13 cellular contexts compared by ENCODE assay signal in the genomic region with DNA sequence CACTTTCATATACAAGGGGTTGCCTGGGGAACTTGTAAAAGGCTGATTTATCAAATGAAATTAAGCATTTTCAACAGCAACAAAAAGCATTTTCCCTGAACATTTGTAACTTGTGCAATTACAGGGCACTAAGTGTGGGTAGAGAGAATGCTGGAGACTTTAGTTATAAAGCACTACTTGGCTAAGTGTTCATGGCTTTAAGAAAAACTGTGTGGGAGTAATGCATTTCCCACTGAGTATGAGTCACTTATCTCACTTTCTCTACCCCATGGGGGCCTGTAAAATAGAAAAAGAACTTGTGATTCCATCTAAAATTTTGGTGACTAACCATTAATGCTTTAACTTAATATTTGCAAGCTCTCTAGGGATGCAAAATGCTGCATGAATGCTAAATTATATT.
A peak's percentile ranks its signal among the peaks of the same experiment; 100 is the strongest.
DNase-seq lines count a peak whose midpoint lies in the region; ATAC-seq, FAIRE-seq and TF ChIP-seq lines count a peak whose summit lies in the region.
"Had no signal": no experiment of that assay in that cellular context is flagged by ENCODE, and none has a peak within 500 bp of the region (broad histone marks: within the 10 kb centered on the region; RNA-seq: fewer than 3 reads in every experiment).

No MANE protein-coding gene starts in this region.

- H3K9me3 ChIP-seq in esophagus squamous epithelium (no peaks in the 10 kb centered on the region), Caco-2 (no peaks in the 10 kb centered on the region)

- no peaks in the 10 kb centered on the region for H3K27me3 Mint-ChIP-seq in Caco-2 (ENCODE audit: insufficient read depth, unreplicated experiment)
- H3K27me3 Mint-ChIP-seq: stimulated activated naive B cell treated with anti-CD40 and anti-IgM and Interleukin-4, amounts not matched to agents 10 μg/mL and 1 μg/mL and 100 μg/mL, for 72 hours had no signal

- intact Hi-C loops in esophagus squamous epithelium (cut with DNase I) (no loop called here), Caco-2 (cut with micrococcal nuclease; ENCODE audit: unreplicated experiment) (no loop called here)

- H3K36me3 ChIP-seq in esophagus squamous epithelium (no peaks in the 10 kb centered on the region), Caco-2 (ENCODE audit: control insufficient read depth, insufficient read depth, low read length) (no peaks in the 10 kb centered on the region)

- H3K36me3 Mint-ChIP-seq in Caco-2 (ENCODE audit: insufficient read depth, unreplicated experiment): no peaks in the 10 kb centered on the region
- H3K36me3 Mint-ChIP-seq: stimulated activated naive B cell treated with anti-CD40 and anti-IgM and Interleukin-4, amounts not matched to agents 10 μg/mL and 1 μg/mL and 100 μg/mL, for 72 hours had no signal

- no peaks in the 10 kb centered on the region for H3K27me3 ChIP-seq in esophagus squamous epithelium
- no peaks in the 10 kb centered on the region for H3K27me3 ChIP-seq in Caco-2 (replicated peaks; ENCODE audit: control insufficient read depth, insufficient read depth, low read length)

- DNase-seq in GM13977 (ENCODE audit: low spot score) (peak; percentile 10), NB4 (ENCODE audit: low read depth) (peak; percentile 48), kidney glomerular epithelial cell (lab: John Stamatoyannopoulos, UW) (peak; percentile 1), erythroblast (lab: John Stamatoyannopoulos, UW) (no peak), esophagus squamous epithelium (lab: John Stamatoyannopoulos, UW) (no peak), Caco-2 (no peak), RCC 7860 (ENCODE audit: low spot score) (no peak)
- DNase-seq: activated CD8-positive, alpha-beta memory T cell treated with anti-CD3 and anti-CD28 coated beads, Interleukin-2, amount 50 U/mL, for 48 hours; NCI-H774; stimulated activated naive B cell treated with anti-CD40 and anti-IgM and Interleukin-4, amounts not matched to agents 10 μg/mL and 1 μg/mL and 100 μg/mL, for 72 hours; T-helper 9 cell had no signal

- H3K27ac Mint-ChIP-seq in Caco-2 (ENCODE audit: unreplicated experiment): no peak overlapping the region
- H3K27ac Mint-ChIP-seq: stimulated activated naive B cell treated with anti-CD40 and anti-IgM and Interleukin-4, amounts not matched to agents 10 μg/mL and 1 μg/mL and 100 μg/mL, for 72 hours had no signal

- no peak for TF ChIP-seq POLR2A in NB4 (IDR thresholded peaks at IDR 0.05; ENCODE audit: extremely low read depth, insufficient read length)
- no peak for TF ChIP-seq POLR2A in erythroblast (IDR thresholded peaks at IDR 0.05; ENCODE audit: low read length)
- TF ChIP-seq POLR2A in esophagus squamous epithelium (IDR thresholded peaks at IDR 0.05): no peak

- no peak overlapping the region for H3K27ac ChIP-seq in esophagus squamous epithelium

- no TSS peak for BruUV-seq in Caco-2 (replicated peaks; lab: Mats Ljungman, UMichigan)

- no peaks in the 10 kb centered on the region for H3K9me3 Mint-ChIP-seq in Caco-2 (ENCODE audit: unreplicated experiment)

- peak; percentile 50 for ATAC-seq in GM21619 (IDR thresholded peaks at IDR 0.05; ENCODE audit: unreplicated experiment)

- CTCF ChIA-PET in Caco-2 (lab: Charles Lee): no interaction called here

- no peaks in the 10 kb centered on the region for H3K4me1 Mint-ChIP-seq in Caco-2 (ENCODE audit: low read depth, unreplicated experiment)
- H3K4me1 Mint-ChIP-seq: stimulated activated naive B cell treated with anti-CD40 and anti-IgM and Interleukin-4, amounts not matched to agents 10 μg/mL and 1 μg/mL and 100 μg/mL, for 72 hours had no signal

- H3K4me3 ChIP-seq in NB4 (ENCODE audit: low read depth, low read length) (no peak overlapping the region), esophagus squamous epithelium (no peak overlapping the region), Caco-2 (ENCODE audit: low read depth, low read length) (no peak overlapping the region)

- TF ChIP-seq CTCF in GM13977 (IDR thresholded peaks at IDR 0.05; ENCODE audit: extremely low read depth, insufficient read depth, missing control alignments) (no peak), NB4 (IDR thresholded peaks at IDR 0.05; ENCODE audit: low read depth, low read length) (no peak), esophagus squamous epithelium (IDR thresholded peaks at IDR 0.05) (no peak), Caco-2 (IDR thresholded peaks at IDR 0.05; ENCODE audit: insufficient read depth in 1 of 2, low read depth in 1 of 2, low read length in 1 of 2, severe bottlenecking in 1 of 2, unreplicated experiment in 1 of 2) (no peak)

- H3K4me1 ChIP-seq in esophagus squamous epithelium (no peaks in the 10 kb centered on the region), Caco-2 (no peaks in the 10 kb centered on the region)

- POLR2A ChIA-PET in Caco-2 (lab: Charles Lee): no interaction called here

- in situ Hi-C loops in GM13977 (cut with MboI; ENCODE audit: low pct_unique_long_range_greater_than_20kb, low sequenced_read_pairs, unreplicated experiment): no loop called here

- H3K4me3 Mint-ChIP-seq in Caco-2 (ENCODE audit: unreplicated experiment): no peak overlapping the region
- H3K4me3 Mint-ChIP-seq: stimulated activated naive B cell treated with anti-CD40 and anti-IgM and Interleukin-4, amounts not matched to agents 10 μg/mL and 1 μg/mL and 100 μg/mL, for 72 hours had no signal

- no peak for FAIRE-seq in RCC 7860 (lab: Jason Lieb, UNC)
- FAIRE-seq: GM18507 had no signal

Comparison
In these comparisons a context has a peak if more than half of its experiments do, and no peak if none do; other contexts are left out.
1. DNase-seq: peak in GM13977 (single experiment), NB4 (single experiment) and kidney glomerular epithelial cell (single experiment); none in erythroblast (0 of 2), esophagus squamous epithelium (single experiment), Caco-2 (0 of 2) and RCC 7860 (single experiment).